Comparison of ENCODE assay signal across 8 cellular contexts in the genomic region with DNA sequence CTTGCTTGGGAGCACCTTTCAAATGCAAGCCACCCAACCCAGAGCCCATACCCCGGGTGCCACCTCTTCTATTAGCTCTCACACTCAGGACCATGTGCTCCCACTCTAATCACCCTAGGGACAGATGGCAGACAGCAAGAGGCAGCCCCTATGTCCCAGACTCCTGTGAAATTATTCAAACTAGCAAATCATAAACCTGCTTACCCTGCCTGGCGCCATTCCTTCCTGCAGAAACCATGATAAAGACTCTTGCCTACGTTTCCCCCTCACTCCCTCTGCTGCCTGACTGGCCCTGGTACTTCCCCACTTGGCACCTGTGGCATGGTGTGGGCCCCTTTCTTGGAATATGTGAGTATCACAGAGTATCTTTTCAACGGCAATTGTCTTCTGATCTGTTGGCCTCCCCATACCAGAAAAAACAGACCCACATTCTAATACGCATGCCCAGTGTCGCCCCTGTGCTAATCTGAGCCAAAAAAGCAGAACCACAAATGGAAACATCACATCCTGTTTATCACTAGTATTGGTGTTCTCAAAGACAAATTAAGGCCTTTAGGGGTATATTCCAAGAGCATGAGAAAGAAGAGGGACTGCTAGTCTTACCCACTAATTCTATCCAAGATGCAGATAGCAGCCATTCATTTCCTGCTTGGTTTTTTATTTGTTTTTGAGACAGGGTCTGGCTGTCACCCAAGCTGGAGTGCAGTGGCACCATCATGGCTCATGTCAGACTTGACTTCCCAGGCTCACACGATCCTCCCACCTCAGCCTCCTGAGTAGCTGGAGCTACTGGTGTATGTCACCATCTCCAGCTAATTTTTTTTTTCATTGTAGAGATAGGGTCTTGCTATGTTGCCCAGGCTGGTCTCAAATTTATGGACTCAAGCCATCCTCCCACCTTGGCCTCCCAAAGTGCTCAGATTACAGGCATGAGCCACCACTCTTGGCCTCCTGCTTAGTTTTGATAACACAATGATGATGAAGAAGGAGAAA. TPM values are rescaled to one million over a fixed set of nuclear protein-coding genes. Genes with fewer than 3 reads are reported as not detected.
DNase-seq lines count a peak whose midpoint lies in the region; ATAC-seq and TF ChIP-seq lines count a peak whose summit lies in the region.

No MANE protein-coding gene starts in this region.

- peak overlapping the region; percentile 55 for H3K27ac Mint-ChIP-seq in activated CD4-positive, alpha-beta memory T cell treated with anti-CD3 and anti-CD28 coated beads, Interleukin-2, amount 10 ng/mL, durations not matched to agents 7 days and 5 days
- H3K27ac Mint-ChIP-seq in neural progenitor cell, result no peak overlapping the region

- H3K36me3 ChIP-seq in esophagus squamous epithelium (no peaks in the 10 kb centered on the region), upper lobe of right lung (no peaks in the 10 kb centered on the region), neural progenitor cell (no peaks in the 10 kb centered on the region), mesenchymal stem cell (ENCODE audit: control insufficient read depth in 1 of 2, insufficient read depth in 2 of 2, low read depth in 1 of 2, low read length in 2 of 2) (no peaks in the 10 kb centered on the region)

- no peak overlapping the region for H3K14ac ChIP-seq in mesenchymal stem cell (ENCODE audit: low read length in 2 of 2)

- no peak overlapping the region for H3K4me2 ChIP-seq in neural progenitor cell
- H3K4me2 ChIP-seq in mesenchymal stem cell (ENCODE audit: low read length, poor library complexity, severe bottlenecking), result no peak overlapping the region

- no peaks in the 10 kb centered on the region for H3K79me2 ChIP-seq in neural progenitor cell (ENCODE audit: low read depth)

- H3K36me3 Mint-ChIP-seq in activated CD4-positive, alpha-beta memory T cell treated with anti-CD3 and anti-CD28 coated beads, Interleukin-2, amount 10 ng/mL, durations not matched to agents 7 days and 5 days (ENCODE audit: low read depth), result peaks cover 6% of the 10 kb centered on the region
- H3K36me3 Mint-ChIP-seq in neural progenitor cell, result no peaks in the 10 kb centered on the region

- H3K9me3 Mint-ChIP-seq in activated CD4-positive, alpha-beta memory T cell treated with anti-CD3 and anti-CD28 coated beads, Interleukin-2, amount 10 ng/mL, durations not matched to agents 7 days and 5 days, result peaks cover 4% of the 10 kb centered on the region
- H3K9me3 Mint-ChIP-seq in neural progenitor cell, result peaks cover 11% of the 10 kb centered on the region

- H3K18ac ChIP-seq in mesenchymal stem cell (ENCODE audit: low read depth in 1 of 2, low read length in 2 of 2), result no peak overlapping the region

- CTCF ChIA-PET in activated CD4-positive, alpha-beta memory T cell treated with anti-CD3 and anti-CD28 coated beads, Interleukin-2, amount 10 ng/mL, durations not matched to agents 7 days and 5 days (lab: Charles Lee), result interaction anchor here (1.0 kb wide), 1 partner anchor 11 kb away, joined by 3 read pairs; no protein-coding TSS in a partner anchor

- WGBS in esophagus squamous epithelium, 2 donors, result 69% methylated on average over 7 of the region's 7 CpGs
- 75% methylated on average over 7 of the region's 7 CpGs for WGBS in mesenchymal stem cell

- peaks cover 14% of the 10 kb centered on the region for H3K27me3 Mint-ChIP-seq in activated CD4-positive, alpha-beta memory T cell treated with anti-CD3 and anti-CD28 coated beads, Interleukin-2, amount 10 ng/mL, durations not matched to agents 7 days and 5 days
- peaks cover 5% of the 10 kb centered on the region for H3K27me3 Mint-ChIP-seq in neural progenitor cell (ENCODE audit: insufficient read depth, low read depth)

- no peak for TF ChIP-seq CTCF in esophagus squamous epithelium (IDR thresholded peaks at IDR 0.05)
- no peak for TF ChIP-seq CTCF in upper lobe of right lung (IDR thresholded peaks at IDR 0.05)
- TF ChIP-seq CTCF in neural progenitor cell (IDR thresholded peaks at IDR 0.05), result no peak

- H2BK5ac ChIP-seq in mesenchymal stem cell (ENCODE audit: low read depth, low read length, poor library complexity, severe bottlenecking), result no peak overlapping the region

- peak; percentile 74 for DNase-seq in activated CD8-positive, alpha-beta memory T cell treated with anti-CD3 and anti-CD28 coated beads for 24 hours
- DNase-seq in activated CD8-positive, alpha-beta memory T cell treated with anti-CD3 and anti-CD28 coated beads, Interleukin-2, amount 50 U/mL, for 48 hours, result no peak
- DNase-seq in activated CD4-positive, alpha-beta memory T cell treated with anti-CD3 and anti-CD28 coated beads, Interleukin-2, amount 10 ng/mL, durations not matched to agents 7 days and 5 days, result peak; percentile 55
- DNase-seq in esophagus squamous epithelium (lab: John Stamatoyannopoulos, UW) (peak; percentile 13), upper lobe of right lung (no peak), neural progenitor cell (ENCODE audit: low spot score) (no peak), mesenchymal stem cell (no peak), iPS-NIHi7 (ENCODE audit: extremely low spot score) (no peak)

- intact Hi-C loops in esophagus squamous epithelium (cut with DNase I) (no loop called here), upper lobe of right lung (cut with DNase I) (no loop called here)

- H3K9me3 ChIP-seq in esophagus squamous epithelium (no peaks in the 10 kb centered on the region), upper lobe of right lung (no peaks in the 10 kb centered on the region), neural progenitor cell (ENCODE audit: low read depth) (no peaks in the 10 kb centered on the region), mesenchymal stem cell (ENCODE audit: control insufficient read depth, low read length) (no peaks in the 10 kb centered on the region)

- POLR2A ChIA-PET in activated CD4-positive, alpha-beta memory T cell treated with anti-CD3 and anti-CD28 coated beads, Interleukin-2, amount 10 ng/mL, durations not matched to agents 7 days and 5 days (lab: Charles Lee), result interaction anchor here (2.8 to 5.1 kb wide), 4 partner anchors 29 to 45 kb away, joined by 10 to 37 read pairs (median 26); partner anchors contain the start of gene TTC39C

- peaks cover 59% of the 10 kb centered on the region for H3K4me1 Mint-ChIP-seq in activated CD4-positive, alpha-beta memory T cell treated with anti-CD3 and anti-CD28 coated beads, Interleukin-2, amount 10 ng/mL, durations not matched to agents 7 days and 5 days
- H3K4me1 Mint-ChIP-seq in neural progenitor cell, result peaks cover 11% of the 10 kb centered on the region

- no peak overlapping the region for H4K91ac ChIP-seq in mesenchymal stem cell (ENCODE audit: low read length)

- H2AFZ ChIP-seq in neural progenitor cell (replicated peaks) (no peak overlapping the region), mesenchymal stem cell (ENCODE audit: low read depth, low read length) (no peak overlapping the region)

- H4K8ac ChIP-seq in mesenchymal stem cell (ENCODE audit: low read length), result no peak overlapping the region

- no peak overlapping the region for H2BK120ac ChIP-seq in mesenchymal stem cell (ENCODE audit: low read depth, low read length)

- no peak overlapping the region for H2AK5ac ChIP-seq in mesenchymal stem cell (ENCODE audit: low read length, severe bottlenecking)

- no peaks in the 10 kb centered on the region for H3K27me3 ChIP-seq in esophagus squamous epithelium
- H3K27me3 ChIP-seq in upper lobe of right lung, result no peaks in the 10 kb centered on the region
- H3K27me3 ChIP-seq in neural progenitor cell, result no peaks in the 10 kb centered on the region
- H3K27me3 ChIP-seq in mesenchymal stem cell (ENCODE audit: control insufficient read depth in 1 of 2, insufficient read depth in 1 of 2, low read length in 2 of 2), result peaks cover 0 to under 1% of the 10 kb centered on the region in 2 experiments

- ATAC-seq in upper lobe of right lung, result peak; percentile 6

- no peak overlapping the region for H3K4me3 ChIP-seq in esophagus squamous epithelium
- no peak overlapping the region for H3K4me3 ChIP-seq in upper lobe of right lung
- no peak overlapping the region for H3K4me3 ChIP-seq in neural progenitor cell
- no peak overlapping the region for H3K4me3 ChIP-seq in mesenchymal stem cell (ENCODE audit: insufficient read depth in 1 of 2, low read depth in 1 of 2, low read length in 2 of 2)

- no peak for TF ChIP-seq POLR2A in esophagus squamous epithelium (IDR thresholded peaks at IDR 0.05)

- H4K20me1 ChIP-seq in neural progenitor cell (ENCODE audit: low read depth), result no peaks in the 10 kb centered on the region

- H3K9ac ChIP-seq in neural progenitor cell, result no peak overlapping the region
- H3K9ac ChIP-seq in mesenchymal stem cell (ENCODE audit: low read length), result no peak overlapping the region

- H3K23ac ChIP-seq in mesenchymal stem cell (ENCODE audit: low read length in 2 of 2), result no peak overlapping the region

- H3K4me3 Mint-ChIP-seq in activated CD4-positive, alpha-beta memory T cell treated with anti-CD3 and anti-CD28 coated beads, Interleukin-2, amount 10 ng/mL, durations not matched to agents 7 days and 5 days, result no peak overlapping the region
- no peak overlapping the region for H3K4me3 Mint-ChIP-seq in neural progenitor cell

- H2BK12ac ChIP-seq in mesenchymal stem cell (ENCODE audit: low read length in 2 of 2), result no peak overlapping the region

- H3K4ac ChIP-seq in mesenchymal stem cell (ENCODE audit: low read depth in 1 of 2, low read length in 2 of 2), result no peak overlapping the region

- H3K4me1 ChIP-seq in esophagus squamous epithelium (peaks cover 0 to 35% (median 12%) of the 10 kb centered on the region in 3 donors), upper lobe of right lung (peaks cover 5% of the 10 kb centered on the region), neural progenitor cell (peaks cover 9% of the 10 kb centered on the region), mesenchymal stem cell (ENCODE audit: control insufficient read depth, insufficient read depth, low read depth, low read length) (no peaks in the 10 kb centered on the region)

- no peak overlapping the region for H2BK15ac ChIP-seq in mesenchymal stem cell (ENCODE audit: low read depth, poor library complexity, severe bottlenecking)

- peak overlapping the region; percentile 4 to 75 (median 44) for H3K27ac ChIP-seq in esophagus squamous epithelium
- H3K27ac ChIP-seq in upper lobe of right lung, result peak overlapping the region; percentile 3
- H3K27ac ChIP-seq in neural progenitor cell, result no peak overlapping the region
- H3K27ac ChIP-seq in mesenchymal stem cell (ENCODE audit: low read length, poor library complexity, severe bottlenecking), result no peak overlapping the region

- H3F3A ChIP-seq in neural progenitor cell (ENCODE audit: low read depth), result peaks cover 9% of the 10 kb centered on the region

- H3K79me1 ChIP-seq in mesenchymal stem cell (replicated peaks; ENCODE audit: low read length, poor library complexity, severe bottlenecking), result no peaks in the 10 kb centered on the region

RNA-seq across cellular contexts. Expression of gene TTC39C, which starts 44.1 kb away (rescaled TPM):
- 10 to 100 TPM; 94.0 to 94.4 TPM for total RNA-seq in activated CD4-positive, alpha-beta memory T cell treated with anti-CD3 and anti-CD28 coated beads, Interleukin-2, amount 10 ng/mL, durations not matched to agents 7 days and 5 days
- 10 to 100 TPM; 12.3 to 35.9 (median 24.8) TPM for total RNA-seq in esophagus squamous epithelium
- total RNA-seq in upper lobe of right lung, result 14.8 TPM
- total RNA-seq in neural progenitor cell (ENCODE audit: low replicate concordance), result 26.1 and 27.6 TPM in 2 replicates
- 2.9 TPM for polyA plus RNA-seq in mesenchymal stem cell (2013, experiment 1 of 2)
- 3.6 TPM for polyA plus RNA-seq in mesenchymal stem cell (2013, experiment 2 of 2)

Comparison
In these comparisons a context has a peak if more than half of its experiments do, and no peak if none do; other contexts are left out.
1. DNase-seq: peak in activated CD8-positive, alpha-beta memory T cell treated with anti-CD3 and anti-CD28 coated beads for 24 hours (single experiment), activated CD4-positive, alpha-beta memory T cell treated with anti-CD3 and anti-CD28 coated beads, Interleukin-2, amount 10 ng/mL, durations not matched to agents 7 days and 5 days (single experiment) and esophagus squamous epithelium (single experiment); none in activated CD8-positive, alpha-beta memory T cell treated with anti-CD3 and anti-CD28 coated beads, Interleukin-2, amount 50 U/mL, for 48 hours (single experiment), upper lobe of right lung (single experiment), neural progenitor cell (single experiment), mesenchymal stem cell (single experiment) and iPS-NIHi7 (single experiment).
2. H3K27ac ChIP-seq: peak in esophagus squamous epithelium (4 of 4) and upper lobe of right lung (single experiment); none in neural progenitor cell (single experiment) and mesenchymal stem cell (single experiment).